ENCODE assay signal across 25 cellular contexts in genomic region chr21:14741237-14741636, GRCh38.
DNase-seq lines count a peak whose midpoint lies in the region; ATAC-seq and TF ChIP-seq lines count a peak whose summit lies in the region.
"Had no signal": no experiment of that assay in that cellular context is flagged by ENCODE, and none has a peak within 500 bp of the region (broad histone marks: within the 10 kb centered on the region; RNA-seq: fewer than 3 reads in every experiment).

No MANE protein-coding gene starts in this region.

- TF ChIP-seq CTCF in choroid plexus epithelial cell (conservative IDR thresholded peaks at IDR 0.05; ENCODE audit: low read depth, low read length), result no peak

- DNase-seq in COR-L47 (lab: John Stamatoyannopoulos, UW) (peak; percentile 28), NCI-H1105 (lab: John Stamatoyannopoulos, UW) (peak; percentile 2), choroid plexus epithelial cell (ENCODE audit: low read depth) (peak; percentile 59), left colon (no peak), nucleus accumbens (lab: John Stamatoyannopoulos, UW) (no peak), 8988T (no peak)
- DNase-seq in stimulated activated CD4-positive, alpha-beta T cell treated with anti-CD3 and anti-CD28 coated beads, Interleukin-12 subunit alpha, Interleukin-12 subunit beta, amount 100 ng/mL, for 4 hours, result no peak
- DNase-seq: activated CD4-positive, alpha-beta T cell treated with anti-CD3 and anti-CD28 coated beads, Interleukin-2, amount 50 U/mL, for 1 hour; HCEC 1CT; hypothalamus; KG1; kidney glomerular epithelial cell; MV-4-11; natural killer cell; NCI-H187 treated with DMSO at 0.1 percent for 48 hours; NCI-H446; WERI-Rb-1 had no signal

- ATAC-seq in left colon, result peak; percentile 10
- no peak for ATAC-seq in GM18861 (IDR thresholded peaks at IDR 0.05; ENCODE audit: unreplicated experiment)
- ATAC-seq: activated naive CD4-positive, alpha-beta T cell treated with anti-CD3 and anti-CD28 coated beads, Interleukin-2, amount 50 U/mL, for 72 hours; activated T-helper 17 cell treated with anti-CD3 and anti-CD28 coated beads, Interleukin-2, amount 50 U/mL, for 72 hours; esophagus mucosa; natural killer cell had no signal

- intact Hi-C loops in left colon (cut with DNase I, micrococcal nuclease), result no loop called here

- H3K4me3 ChIP-seq in choroid plexus epithelial cell (ENCODE audit: low read depth, low read length), result no peak overlapping the region
- H3K4me3 ChIP-seq: ascending aorta, BLaER1, right atrium auricular region, upper lobe of left lung had no signal

Comparison
In these comparisons a context has a peak if more than half of its experiments do, and no peak if none do; other contexts are left out.
1. DNase-seq: peak in COR-L47 (single experiment), NCI-H1105 (single experiment) and choroid plexus epithelial cell (single experiment); none in left colon (0 of 2), nucleus accumbens (0 of 56), stimulated activated CD4-positive, alpha-beta T cell treated with anti-CD3 and anti-CD28 coated beads, Interleukin-12 subunit alpha, Interleukin-12 subunit beta, amount 100 ng/mL, for 4 hours (single experiment) and 8988T (single experiment).